1 cellular context compared by ENCODE assay signal in genomic region chr16:74695450-74696422, GRCh38.
TF ChIP-seq lines count a peak whose summit lies in the region.

No MANE protein-coding gene starts in this region.

TF ChIP-seq in HepG2, 621 proteins besides CTCF, POLR2A, EP300 and RAD21 (continued from another document and continues in another):
- no peak for TF ChIP-seq PRDM15 (CRISPR knock-in tag; IDR thresholded peaks at IDR 0.05)
- no peak for TF ChIP-seq ZNF432 (CRISPR knock-in tag; IDR thresholded peaks at IDR 0.05; ENCODE audit: borderline replicate concordance)
- TF ChIP-seq AGO1 (IDR thresholded peaks at IDR 0.05; ENCODE audit: low read depth, low read length, poor library complexity, severe bottlenecking): no peak
- no peak for TF ChIP-seq RFX1 (IDR thresholded peaks at IDR 0.05)
- peak; percentile 100 for TF ChIP-seq NFYC (CRISPR knock-in tag; IDR thresholded peaks at IDR 0.05)
- peak; percentile 42; the same call in 1 of the 2 replicates for TF ChIP-seq ZNF652 (CRISPR knock-in tag; IDR thresholded peaks at IDR 0.05; ENCODE audit: borderline replicate concordance, low read depth)
- TF ChIP-seq PCBP2 (optimal IDR thresholded peaks at IDR 0.05; ENCODE audit: low read depth, low read length, poor library complexity, severe bottlenecking): no peak
- no peak for TF ChIP-seq SNRNP70 (IDR thresholded peaks at IDR 0.05; ENCODE audit: low read depth, low read length)
- no peak for TF ChIP-seq HNRNPH1 (optimal IDR thresholded peaks at IDR 0.05; ENCODE audit: low read depth, low read length)
- TF ChIP-seq FLYWCH1 (CRISPR knock-in tag; IDR thresholded peaks at IDR 0.05): no peak
- peak; percentile 66; the same call in 1 of the 2 replicates for TF ChIP-seq SP140L (CRISPR knock-in tag; IDR thresholded peaks at IDR 0.05; ENCODE audit: borderline replicate concordance)
- TF ChIP-seq ZNF414 (CRISPR knock-in tag; IDR thresholded peaks at IDR 0.05): no peak
- TF ChIP-seq ZBTB44 (CRISPR knock-in tag; IDR thresholded peaks at IDR 0.05): 0 out of 2 replicates have a peak, but pooled peaks have one; percentile 57
- no peak for TF ChIP-seq EEA1 (CRISPR knock-in tag; IDR thresholded peaks at IDR 0.05; ENCODE audit: borderline replicate concordance)
- no peak for TF ChIP-seq RFX5 (IDR thresholded peaks at IDR 0.05; ENCODE audit: low read depth, low read length)
- no peak for TF ChIP-seq E2F2 (CRISPR knock-in tag; IDR thresholded peaks at IDR 0.05; ENCODE audit: borderline replicate concordance)
- no peak for TF ChIP-seq ZNF251 (CRISPR knock-in tag; IDR thresholded peaks at IDR 0.05)
- 0 out of 2 replicates have a peak, but pooled peaks have one; percentile 7 for TF ChIP-seq CC2D1A (CRISPR knock-in tag; IDR thresholded peaks at IDR 0.05)
- no peak for TF ChIP-seq SRSF4 (IDR thresholded peaks at IDR 0.05; ENCODE audit: low read depth, low read length, poor library complexity, severe bottlenecking)
- TF ChIP-seq ZNF142 (CRISPR knock-in tag; IDR thresholded peaks at IDR 0.05): no peak
- no peak for TF ChIP-seq ZZZ3 (CRISPR knock-in tag; IDR thresholded peaks at IDR 0.05; ENCODE audit: borderline replicate concordance)
- TF ChIP-seq HMGA1 (CRISPR knock-in tag; conservative IDR thresholded peaks at IDR 0.05): no peak
- TF ChIP-seq JDP2 (CRISPR knock-in tag; IDR thresholded peaks at IDR 0.05; ENCODE audit: borderline replicate concordance): no peak
- no peak for TF ChIP-seq ZBTB49 (CRISPR knock-in tag; IDR thresholded peaks at IDR 0.05; ENCODE audit: borderline replicate concordance)
- TF ChIP-seq ZNF678 (CRISPR knock-in tag; IDR thresholded peaks at IDR 0.05): no peak
- TF ChIP-seq SP1 (IDR thresholded peaks at IDR 0.05): no peak
- 0 out of 2 replicates have a peak, but pooled peaks have one; percentile 43 for TF ChIP-seq SP1 (CRISPR knock-in tag; IDR thresholded peaks at IDR 0.05)
- no peak for TF ChIP-seq RARG (CRISPR knock-in tag; IDR thresholded peaks at IDR 0.05; ENCODE audit: low read depth)
- TF ChIP-seq ZBTB7A (CRISPR knock-in tag; IDR thresholded peaks at IDR 0.05): no peak
- TF ChIP-seq ZSCAN22 (CRISPR knock-in tag; IDR thresholded peaks at IDR 0.05): no peak
- TF ChIP-seq ZNF773 (CRISPR knock-in tag; IDR thresholded peaks at IDR 0.05; ENCODE audit: borderline replicate concordance): no peak
- TF ChIP-seq MBNL3 (CRISPR knock-in tag; conservative IDR thresholded peaks at IDR 0.05): no peak
- no peak for TF ChIP-seq CSRNP2 (CRISPR knock-in tag; conservative IDR thresholded peaks at IDR 0.05; ENCODE audit: low read depth)
- TF ChIP-seq SETDB1 (CRISPR knock-in tag; IDR thresholded peaks at IDR 0.05; ENCODE audit: borderline replicate concordance): no peak
- no peak for TF ChIP-seq ZNF530 (CRISPR knock-in tag; IDR thresholded peaks at IDR 0.05; ENCODE audit: low read depth)
- TF ChIP-seq ZNF790 (CRISPR knock-in tag; IDR thresholded peaks at IDR 0.05; ENCODE audit: borderline replicate concordance): no peak
- no peak for TF ChIP-seq ZNF768 (CRISPR knock-in tag; IDR thresholded peaks at IDR 0.05)
- no peak for TF ChIP-seq ZNF777 (CRISPR knock-in tag; IDR thresholded peaks at IDR 0.05)
- no peak for TF ChIP-seq PHF21A (CRISPR knock-in tag; IDR thresholded peaks at IDR 0.05)
- TF ChIP-seq ZNF276 (CRISPR knock-in tag; IDR thresholded peaks at IDR 0.05; ENCODE audit: low read depth): no peak; the same call in 1 of the 2 replicates
- TF ChIP-seq JUN (CRISPR knock-in tag; IDR thresholded peaks at IDR 0.05): no peak
- no peak for TF ChIP-seq ZSCAN5A (CRISPR knock-in tag; IDR thresholded peaks at IDR 0.05; ENCODE audit: borderline replicate concordance)
- TF ChIP-seq SP4 (CRISPR knock-in tag; IDR thresholded peaks at IDR 0.05): no peak
- TF ChIP-seq RFXAP (CRISPR knock-in tag; IDR thresholded peaks at IDR 0.05; ENCODE audit: borderline replicate concordance): no peak
- TF ChIP-seq NFE2 (CRISPR knock-in tag; IDR thresholded peaks at IDR 0.05): no peak
